ENCODE assay signal across 1 cellular context in the genomic region with DNA sequence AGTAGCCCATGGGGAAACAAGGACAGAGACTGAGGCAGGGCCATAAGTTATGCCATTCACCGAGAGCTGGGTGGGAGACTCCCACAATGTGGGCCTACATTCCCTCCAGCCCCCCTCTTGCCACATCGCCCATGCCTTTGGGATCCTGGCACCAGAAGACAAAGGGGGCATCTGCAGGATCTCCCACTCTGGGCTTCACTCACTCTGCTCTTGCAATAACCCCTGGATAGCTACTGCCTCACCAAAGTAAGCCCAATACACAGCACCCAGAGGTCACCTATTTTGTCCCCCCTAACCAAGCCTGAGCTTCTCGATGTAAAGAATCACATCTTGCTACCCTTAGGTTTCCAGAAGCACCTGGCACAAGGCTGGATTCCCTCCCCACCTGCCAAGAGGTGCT.
TF ChIP-seq lines count a peak whose summit lies in the region.

No MANE protein-coding gene starts in this region.

TF ChIP-seq in IMR-90, 13 proteins besides CTCF, POLR2A, EP300 and RAD21:
- TF ChIP-seq MXI1 (IDR thresholded peaks at IDR 0.05; ENCODE audit: borderline replicate concordance, low read depth, low read length): no peak
- no peak for TF ChIP-seq CHD1 (IDR thresholded peaks at IDR 0.05; ENCODE audit: low read depth, low read length)
- no peak for TF ChIP-seq NFE2L2 (IDR thresholded peaks at IDR 0.05; ENCODE audit: low read depth, low read length)
- TF ChIP-seq, protein P1, sequence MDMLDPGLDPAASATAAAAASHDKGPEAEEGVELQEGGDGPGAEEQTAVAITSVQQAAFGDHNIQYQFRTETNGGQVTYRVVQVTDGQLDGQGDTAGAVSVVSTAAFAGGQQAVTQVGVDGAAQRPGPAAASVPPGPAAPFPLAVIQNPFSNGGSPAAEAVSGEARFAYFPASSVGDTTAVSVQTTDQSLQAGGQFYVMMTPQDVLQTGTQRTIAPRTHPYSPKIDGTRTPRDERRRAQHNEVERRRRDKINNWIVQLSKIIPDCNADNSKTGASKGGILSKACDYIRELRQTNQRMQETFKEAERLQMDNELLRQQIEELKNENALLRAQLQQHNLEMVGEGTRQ (IDR thresholded peaks at IDR 0.05; ENCODE audit: low read depth, low read length): no peak
- TF ChIP-seq SMC3 (IDR thresholded peaks at IDR 0.05; ENCODE audit: low read depth, low read length): no peak
- no peak for TF ChIP-seq FOS (IDR thresholded peaks at IDR 0.05; ENCODE audit: low read depth, low read length)
- no peak for TF ChIP-seq RFX5 (IDR thresholded peaks at IDR 0.05; ENCODE audit: low read depth, low read length)
- TF ChIP-seq CEBPB (IDR thresholded peaks at IDR 0.05; ENCODE audit: low read depth, low read length): no peak
- TF ChIP-seq MAFK (IDR thresholded peaks at IDR 0.05; ENCODE audit: low read depth, low read length): no peak
- no peak for TF ChIP-seq ELK1 (IDR thresholded peaks at IDR 0.05; ENCODE audit: borderline replicate concordance, low read depth, low read length)
- no peak for TF ChIP-seq RCOR1 (IDR thresholded peaks at IDR 0.05; ENCODE audit: insufficient replicate concordance, low read length)
- no peak for TF ChIP-seq BHLHE40 (IDR thresholded peaks at IDR 0.05; ENCODE audit: low read depth, low read length)
- TF ChIP-seq MAZ (IDR thresholded peaks at IDR 0.05; ENCODE audit: borderline replicate concordance, low read depth, low read length): no peak
TF ChIP-seq in IMR-90: peak in this region for 0.
